Comparison of ENCODE assay signal across 16 cellular contexts in the genomic region with DNA sequence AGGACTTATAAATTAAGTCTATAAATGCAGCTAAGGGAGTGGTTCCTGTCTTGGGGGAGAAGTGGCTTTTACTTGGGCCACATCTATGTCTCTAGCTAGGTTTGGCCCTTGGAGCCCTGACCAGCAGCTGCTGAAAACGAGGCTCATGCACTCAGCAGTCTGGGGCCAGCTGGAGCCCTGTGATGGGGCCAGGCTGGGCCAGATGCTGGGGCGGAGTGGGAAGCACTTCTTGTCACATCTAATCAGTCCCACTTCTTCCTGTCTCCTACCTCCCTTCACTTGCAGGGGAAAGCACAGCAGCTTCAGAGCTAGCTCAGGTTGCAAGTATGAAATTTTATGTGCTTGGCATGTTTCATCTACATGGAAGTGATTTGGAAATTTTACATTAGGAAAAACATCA.
DNase-seq lines count a peak whose midpoint lies in the region; ATAC-seq and TF ChIP-seq lines count a peak whose summit lies in the region.
"Had no signal": no experiment of that assay in that cellular context is flagged by ENCODE, and none has a peak within 500 bp of the region (broad histone marks: within the 10 kb centered on the region; RNA-seq: fewer than 3 reads in every experiment).

No MANE protein-coding gene starts in this region.

- CTCF ChIA-PET in SK-N-SH (lab: Yijun Ruan, JAX), result interaction anchor here (0.6 to 1.6 kb wide), 4 partner anchors 16 to 1347 kb away, joined by 3 to 5 read pairs (median 4); no protein-coding TSS in a partner anchor

- DNase-seq in NCI-H187 treated with DMSO at 0.1 percent for 48 hours (lab: John Stamatoyannopoulos, UW) (peak; percentile 22), NCI-H187 (lab: John Stamatoyannopoulos, UW) (no peak), SK-N-SH (peak; percentile 42), right cardiac atrium (peak; percentile 49 to 85 (median 83)), upper lobe of left lung (peak; percentile 27 to 74), foreskin keratinocyte (no peak), trophoblast cell (no peak), mucosa of gallbladder (ENCODE audit: low spot score) (no peak)
- DNase-seq: activated CD4-positive, alpha-beta T cell treated with anti-CD3 and anti-CD28 coated beads, Interleukin-2, amount 10 ng/mL, durations not matched to agents 7 days and 5 days; activated CD8-positive, alpha-beta memory T cell treated with anti-CD3 and anti-CD28 coated beads, Interleukin-2, amount 50 U/mL, for 48 hours; activated effector memory CD4-positive, alpha-beta T cell treated with Interleukin-2 at 50 U/mL for 16 hours; Caco-2; foreskin melanocyte; stimulated activated CD4-positive, alpha-beta T cell treated with anti-CD3 and anti-CD28 coated beads, Interleukin-15, amount 100 ng/mL, for 24 hours; T-helper 1 cell had no signal

- no peak overlapping the region for H3K18ac ChIP-seq in trophoblast cell (ENCODE audit: low read length)

- H3K4me1 ChIP-seq in SK-N-SH (ENCODE audit: control insufficient read depth in 1 of 2, insufficient read depth in 2 of 2, low read depth in 1 of 2, low read length in 1 of 2), result peaks cover 0 to 50% of the 10 kb centered on the region in 2 experiments; a peak in 2 of 4 replicates
- peaks cover 9% of the 10 kb centered on the region for H3K4me1 ChIP-seq in right cardiac atrium (ENCODE audit: control insufficient read depth, insufficient read depth, low read length)
- peaks cover 0 to 7% (median 3%) of the 10 kb centered on the region in 4 donors for H3K4me1 ChIP-seq in upper lobe of left lung
- no peaks in the 10 kb centered on the region for H3K4me1 ChIP-seq in foreskin keratinocyte
- H3K4me1 ChIP-seq in trophoblast cell (ENCODE audit: control insufficient read depth in 1 of 2, insufficient read depth in 2 of 2, low read length in 2 of 2), result peaks cover 2 to 4% of the 10 kb centered on the region in 2 experiments
- H3K4me1 ChIP-seq: breast epithelium, Caco-2 had no signal

- H3K4me3 ChIP-seq in SK-N-SH (ENCODE audit: low read depth in 2 of 2, low read length in 1 of 2) (no peak overlapping the region), right cardiac atrium (ENCODE audit: low read length) (no peak overlapping the region), upper lobe of left lung (no peak overlapping the region), trophoblast cell (ENCODE audit: low read depth, low read length) (no peak overlapping the region)
- H3K4me3 ChIP-seq: breast epithelium had no signal

- TF ChIP-seq POLR2A in upper lobe of left lung (IDR thresholded peaks at IDR 0.05), result no peak

- H3K23ac ChIP-seq in trophoblast cell (ENCODE audit: low read length), result no peak overlapping the region

- H3K9me3 ChIP-seq in SK-N-SH, result no peaks in the 10 kb centered on the region
- no peaks in the 10 kb centered on the region for H3K9me3 ChIP-seq in right cardiac atrium (ENCODE audit: control insufficient read depth, low read length)
- H3K9me3 ChIP-seq in upper lobe of left lung, result no peaks in the 10 kb centered on the region
- no peaks in the 10 kb centered on the region for H3K9me3 ChIP-seq in trophoblast cell (ENCODE audit: insufficient read depth, low read depth, low read length)
- H3K9me3 ChIP-seq: breast epithelium, Caco-2 had no signal

- WGBS in SK-N-SH (ENCODE audit: low lambda C conversion rate), result 50% methylated on average over 2 of the region's 2 CpGs
- WGBS in right cardiac atrium, result 29% methylated on average over 2 of the region's 2 CpGs
- WGBS in upper lobe of left lung, 2 donors, result 34% methylated on average over 2 of the region's 2 CpGs; no CpG with 5 or more reads in 1 of the 2 donors
- WGBS in trophoblast cell (ENCODE audit: extremely low coverage, insufficient coverage, insufficient read length), result no CpG with 5 or more reads among the region's 2 CpGs

- intact Hi-C loops in right cardiac atrium (cut with DNase I), result no loop called here

- no peaks in the 10 kb centered on the region for H3K27me3 ChIP-seq in SK-N-SH (ENCODE audit: insufficient read depth)
- no peaks in the 10 kb centered on the region for H3K27me3 ChIP-seq in right cardiac atrium (ENCODE audit: control insufficient read depth, insufficient read depth)
- H3K27me3 ChIP-seq in upper lobe of left lung, result no peaks in the 10 kb centered on the region
- H3K27me3 ChIP-seq in foreskin keratinocyte, result peaks cover 70% of the 10 kb centered on the region
- no peaks in the 10 kb centered on the region for H3K27me3 ChIP-seq in trophoblast cell (ENCODE audit: insufficient read depth, low read length)
- H3K27me3 ChIP-seq: breast epithelium had no signal

- no peak overlapping the region for H2BK12ac ChIP-seq in trophoblast cell (ENCODE audit: low read length)

- H3F3A ChIP-seq in SK-N-SH (replicated peaks; ENCODE audit: insufficient read depth), result no peaks in the 10 kb centered on the region

- no peak overlapping the region for H2AK5ac ChIP-seq in trophoblast cell (ENCODE audit: low read length)

- H3K4ac ChIP-seq in trophoblast cell (ENCODE audit: low read depth, low read length), result no peak overlapping the region

- H4K12ac ChIP-seq in trophoblast cell (ENCODE audit: low read depth, low read length), result no peak overlapping the region

- no peak overlapping the region for H2BK5ac ChIP-seq in trophoblast cell (ENCODE audit: low read depth, low read length, poor library complexity)

- TF ChIP-seq RAD21 in SK-N-SH (IDR thresholded peaks at IDR 0.05; ENCODE audit: low read length), result no peak

- no peak for TF ChIP-seq CTCF in SK-N-SH (IDR thresholded peaks at IDR 0.05)
- TF ChIP-seq CTCF in upper lobe of left lung (IDR thresholded peaks at IDR 0.05), result no peak
- TF ChIP-seq CTCF in foreskin keratinocyte (conservative IDR thresholded peaks at IDR 0.05), result no peak

- H3K27ac ChIP-seq in SK-N-SH (ENCODE audit: low read depth in 2 of 2, low read length in 1 of 2) (peak overlapping the region in 1 of 2 experiments; percentile 78; a peak in 2 of 4 replicates), right cardiac atrium (ENCODE audit: low read length) (no peak overlapping the region), upper lobe of left lung (peak overlapping the region in 1 of 4 donors; percentile 6), foreskin keratinocyte (no peak overlapping the region), trophoblast cell (ENCODE audit: low read depth, low read length) (no peak overlapping the region)
- H3K27ac ChIP-seq: breast epithelium had no signal

- no peak overlapping the region for H2AFZ ChIP-seq in SK-N-SH (ENCODE audit: low read depth)
- H2AFZ ChIP-seq in trophoblast cell (ENCODE audit: insufficient read depth, low read length, poor library complexity), result no peak overlapping the region

- no peak overlapping the region for H3K4me2 ChIP-seq in SK-N-SH
- H3K4me2 ChIP-seq in trophoblast cell (ENCODE audit: low read length), result no peak overlapping the region

- no peaks in the 10 kb centered on the region for H3K79me2 ChIP-seq in SK-N-SH (ENCODE audit: insufficient read depth)
- no peaks in the 10 kb centered on the region for H3K79me2 ChIP-seq in trophoblast cell (ENCODE audit: control insufficient read depth, insufficient read depth, low read length, poor library complexity)

- H4K20me1 ChIP-seq in SK-N-SH (ENCODE audit: insufficient read depth), result no peaks in the 10 kb centered on the region

- TF ChIP-seq EP300 in SK-N-SH (IDR thresholded peaks at IDR 0.05; ENCODE audit: borderline replicate concordance in 1 of 2, low read depth in 1 of 2, low read length in 1 of 2) (no peak), upper lobe of left lung (IDR thresholded peaks at IDR 0.05) (no peak)

- H3K79me1 ChIP-seq in trophoblast cell (ENCODE audit: low read length), result no peaks in the 10 kb centered on the region

- no peak overlapping the region for H3K14ac ChIP-seq in trophoblast cell (ENCODE audit: low read length)

- H4K91ac ChIP-seq in trophoblast cell (ENCODE audit: low read depth, low read length), result no peak overlapping the region

- H4K8ac ChIP-seq in trophoblast cell (ENCODE audit: low read depth, low read length), result no peak overlapping the region

- H3K36me3 ChIP-seq in SK-N-SH (replicated peaks in 1 of 2; ENCODE audit: control insufficient read depth in 1 of 2, insufficient read depth in 2 of 2, low read length in 1 of 2), result no peaks in the 10 kb centered on the region
- H3K36me3 ChIP-seq in upper lobe of left lung, result no peaks in the 10 kb centered on the region
- H3K36me3 ChIP-seq in trophoblast cell (ENCODE audit: control insufficient read depth in 1 of 2, insufficient read depth in 2 of 2, low read length in 2 of 2), result no peaks in the 10 kb centered on the region
- H3K36me3 ChIP-seq: breast epithelium had no signal

- ATAC-seq in right cardiac atrium (peak; percentile 82 to 85), upper lobe of left lung (ENCODE audit: low FRiP score in 2 of 2) (peak in 1 of 2 donors; percentile 44), foreskin keratinocyte (no peak)

- no peak overlapping the region for H2BK120ac ChIP-seq in trophoblast cell (ENCODE audit: insufficient read depth, low read length, poor library complexity)

- POLR2A ChIA-PET in SK-N-SH (lab: Yijun Ruan, JAX), result interaction anchor here (0.7 to 1.7 kb wide), 4 partner anchors 20 to 169 kb away, joined by 3 to 5 read pairs (median 4); a partner anchor contains a TSS

- H3K9me2 ChIP-seq in SK-N-SH, result no peaks in the 10 kb centered on the region

- H3K9ac ChIP-seq in SK-N-SH (no peak overlapping the region), trophoblast cell (ENCODE audit: low read length) (no peak overlapping the region)

TF ChIP-seq in SK-N-SH, 30 proteins besides CTCF, POLR2A, EP300 and RAD21 (continues in another document):
- no peak for TF ChIP-seq MXI1 (IDR thresholded peaks at IDR 0.05; ENCODE audit: low read depth, low read length)
- TF ChIP-seq, protein P1, sequence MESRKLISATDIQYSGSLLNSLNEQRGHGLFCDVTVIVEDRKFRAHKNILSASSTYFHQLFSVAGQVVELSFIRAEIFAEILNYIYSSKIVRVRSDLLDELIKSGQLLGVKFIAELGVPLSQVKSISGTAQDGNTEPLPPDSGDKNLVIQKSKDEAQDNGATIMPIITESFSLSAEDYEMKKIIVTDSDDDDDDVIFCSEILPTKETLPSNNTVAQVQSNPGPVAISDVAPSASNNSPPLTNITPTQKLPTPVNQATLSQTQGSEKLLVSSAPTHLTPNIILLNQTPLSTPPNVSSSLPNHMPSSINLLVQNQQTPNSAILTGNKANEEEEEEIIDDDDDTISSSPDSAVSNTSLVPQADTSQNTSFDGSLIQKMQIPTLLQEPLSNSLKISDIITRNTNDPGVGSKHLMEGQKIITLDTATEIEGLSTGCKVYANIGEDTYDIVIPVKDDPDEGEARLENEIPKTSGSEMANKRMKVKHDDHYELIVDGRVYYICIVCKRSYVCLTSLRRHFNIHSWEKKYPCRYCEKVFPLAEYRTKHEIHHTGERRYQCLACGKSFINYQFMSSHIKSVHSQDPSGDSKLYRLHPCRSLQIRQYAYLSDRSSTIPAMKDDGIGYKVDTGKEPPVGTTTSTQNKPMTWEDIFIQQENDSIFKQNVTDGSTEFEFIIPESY (IDR thresholded peaks at IDR 0.05; ENCODE audit: borderline replicate concordance, low read depth), result no peak
- no peak for TF ChIP-seq YY1 (IDR thresholded peaks at IDR 0.05; ENCODE audit: low read depth)
- TF ChIP-seq EZH2phosphoT487 (IDR thresholded peaks at IDR 0.05; ENCODE audit: borderline replicate concordance, low read depth), result no peak
- TF ChIP-seq POLR2AphosphoS5 (IDR thresholded peaks at IDR 0.05; ENCODE audit: low read depth, low read length), result no peak

Comparison
In these comparisons a context has a peak if more than half of its experiments do, and no peak if none do; other contexts are left out.
1. DNase-seq: peak in NCI-H187 treated with DMSO at 0.1 percent for 48 hours (single experiment), SK-N-SH (single experiment), right cardiac atrium (3 of 3) and upper lobe of left lung (2 of 2); none in NCI-H187 (0 of 2), foreskin keratinocyte (0 of 2), trophoblast cell (0 of 2) and mucosa of gallbladder (single experiment).